In the genomic region with DNA sequence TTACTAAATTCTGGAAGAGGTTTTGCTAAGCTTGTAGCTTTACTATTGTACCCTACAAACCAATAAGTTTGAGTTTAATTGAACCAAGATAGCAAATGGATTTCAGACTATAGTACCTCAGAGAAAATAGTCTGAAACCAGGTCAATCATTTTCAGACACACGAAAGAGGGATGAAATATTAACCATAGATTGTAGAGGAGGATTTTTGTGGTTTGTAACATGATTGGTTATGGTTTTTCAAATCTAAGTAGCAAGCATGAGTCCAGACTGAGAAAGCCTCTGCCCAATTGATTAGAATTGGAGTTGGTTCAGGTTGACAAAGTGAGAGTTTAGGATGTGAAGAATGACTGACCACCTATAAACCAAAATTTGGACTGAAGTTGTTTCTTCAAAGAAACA, we compare ENCODE assay signal across 22 cellular contexts.
DNase-seq lines count a peak whose midpoint lies in the region; ATAC-seq lines count a peak whose summit lies in the region.
"Had no signal": no experiment of that assay in that cellular context is flagged by ENCODE, and none has a peak within 500 bp of the region (broad histone marks: within the 10 kb centered on the region; RNA-seq: fewer than 3 reads in every experiment).

No MANE protein-coding gene starts in this region.

- no peaks in the 10 kb centered on the region for H3K27me3 ChIP-seq in aorta (ENCODE audit: control insufficient read depth in 1 of 2, insufficient read depth in 2 of 2, low read length in 1 of 2)
- H3K27me3 ChIP-seq: adrenal gland, right lobe of liver, SJCRH30 had no signal

- intact Hi-C loops in aorta (cut with DNase I): no loop called here

- no peak overlapping the region for H3K27ac ChIP-seq in aorta (ENCODE audit: low read depth in 1 of 2, low read length in 2 of 2)
- H3K27ac ChIP-seq: adrenal gland, right lobe of liver, SJCRH30, VCaP had no signal

- no peaks in the 10 kb centered on the region for H3K4me1 ChIP-seq in aorta (ENCODE audit: control insufficient read depth in 1 of 2, insufficient read depth in 2 of 2, low read length in 2 of 2)
- H3K4me1 ChIP-seq: adrenal gland, right lobe of liver had no signal

- no peaks in the 10 kb centered on the region for H3K36me3 ChIP-seq in aorta (ENCODE audit: control insufficient read depth in 1 of 2, insufficient read depth in 2 of 2, low read length in 1 of 2)
- H3K36me3 ChIP-seq: adrenal gland, right lobe of liver, SJCRH30 had no signal

- H3K4me3 ChIP-seq in aorta (ENCODE audit: low read length in 2 of 2): no peak overlapping the region
- H3K4me3 ChIP-seq: adrenal gland, right lobe of liver, SJCRH30 had no signal

- peak; percentile 43 for DNase-seq in kidney tubule cell (ENCODE audit: low spot score)
- DNase-seq in NCI-H1417 (lab: John Stamatoyannopoulos, UW): no peak
- no peak for DNase-seq in aorta
- DNase-seq: activated CD4-positive, alpha-beta T cell treated with anti-CD3 and anti-CD28 coated beads, Interleukin-2, amount 50 U/mL, for 4 hours; activated gamma-delta T cell treated with Interleukin-2 at 50 U/mL for 16 hours; adrenal gland; CD8-positive, alpha-beta T cell; dermis blood vessel endothelial cell; kidney; NCI-H1436 treated with DMSO at 0.1 percent for 48 hours; NCI-H2227 treated with DMSO at 0.1 percent for 48 hours; PC-3; right lobe of liver; SJCRH30; T-helper 17 cell had no signal

- ATAC-seq in GM19025 (IDR thresholded peaks at IDR 0.05; ENCODE audit: low read depth, unreplicated experiment): peak; percentile 41
- ATAC-seq in GM21825 (IDR thresholded peaks at IDR 0.05; ENCODE audit: unreplicated experiment): peak; percentile 54
- ATAC-seq in HG03139 (IDR thresholded peaks at IDR 0.05; ENCODE audit: unreplicated experiment): peak; percentile 74
- no peak for ATAC-seq in aorta (ENCODE audit: low FRiP score)
- no peak for ATAC-seq in HG02840 (IDR thresholded peaks at IDR 0.05; ENCODE audit: low FRiP score, unreplicated experiment)
- no peak for ATAC-seq in GM18517 (IDR thresholded peaks at IDR 0.05; ENCODE audit: unreplicated experiment)
- ATAC-seq: CD8-positive, alpha-beta T cell; PC-3; right lobe of liver; stimulated activated effector memory CD8-positive, alpha-beta T cell treated with anti-CD3 and anti-CD28 coated beads, Interleukin-12 subunit alpha, Interleukin-12 subunit beta, amount 100 ng/mL, for 72 hours; T-helper 17 cell had no signal

- H3K9me3 ChIP-seq in aorta (ENCODE audit: control insufficient read depth, low read length): no peaks in the 10 kb centered on the region
- H3K9me3 ChIP-seq: adrenal gland, right lobe of liver, SJCRH30 had no signal

- 91 to 96% methylated on average over 1 of the region's 1 CpG for WGBS in aorta, 2 donors

Comparison
In these comparisons a context has a peak if more than half of its experiments do, and no peak if none do; other contexts are left out.
1. ATAC-seq: peak in GM19025 (single experiment), GM21825 (single experiment) and HG03139 (single experiment); none in aorta (single experiment), HG02840 (single experiment) and GM18517 (single experiment).